ENCODE assay signal across 1 cellular context in genomic region chr3:65473746-65474145, GRCh38.
TF ChIP-seq lines count a peak whose summit lies in the region.

No MANE protein-coding gene starts in this region.

TF ChIP-seq in SK-N-SH treated with all-trans-retinoic acid at 6 μM for 48 hours, 23 proteins besides CTCF, POLR2A, EP300 and RAD21 (continued from another document):
- TF ChIP-seq ZNF565 (CRISPR knock-in tag; conservative IDR thresholded peaks at IDR 0.05; ENCODE audit: low read depth) (no peak), ZFP30 (CRISPR knock-in tag; IDR thresholded peaks at IDR 0.05) (no peak), POU6F1 (CRISPR knock-in tag; IDR thresholded peaks at IDR 0.05; ENCODE audit: borderline replicate concordance, low read depth) (no peak), BACH2 (CRISPR knock-in tag; IDR thresholded peaks at IDR 0.05; ENCODE audit: borderline replicate concordance) (no peak), RARB (CRISPR knock-in tag; IDR thresholded peaks at IDR 0.05) (no peak), PPARA (CRISPR knock-in tag; IDR thresholded peaks at IDR 0.05; ENCODE audit: borderline replicate concordance) (no peak), ESRRG (CRISPR knock-in tag; IDR thresholded peaks at IDR 0.05) (no peak), CSRNP3 (CRISPR knock-in tag; IDR thresholded peaks at IDR 0.05) (no peak), CSDC2 (CRISPR knock-in tag; IDR thresholded peaks at IDR 0.05) (no peak), ISL1 (CRISPR knock-in tag; IDR thresholded peaks at IDR 0.05) (no peak), ZFP3 (CRISPR knock-in tag; IDR thresholded peaks at IDR 0.05) (no peak), ARNTL (CRISPR knock-in tag; IDR thresholded peaks at IDR 0.05; ENCODE audit: borderline replicate concordance, low read depth) (no peak)
